10 cellular contexts compared by ENCODE assay signal in the genomic region with DNA sequence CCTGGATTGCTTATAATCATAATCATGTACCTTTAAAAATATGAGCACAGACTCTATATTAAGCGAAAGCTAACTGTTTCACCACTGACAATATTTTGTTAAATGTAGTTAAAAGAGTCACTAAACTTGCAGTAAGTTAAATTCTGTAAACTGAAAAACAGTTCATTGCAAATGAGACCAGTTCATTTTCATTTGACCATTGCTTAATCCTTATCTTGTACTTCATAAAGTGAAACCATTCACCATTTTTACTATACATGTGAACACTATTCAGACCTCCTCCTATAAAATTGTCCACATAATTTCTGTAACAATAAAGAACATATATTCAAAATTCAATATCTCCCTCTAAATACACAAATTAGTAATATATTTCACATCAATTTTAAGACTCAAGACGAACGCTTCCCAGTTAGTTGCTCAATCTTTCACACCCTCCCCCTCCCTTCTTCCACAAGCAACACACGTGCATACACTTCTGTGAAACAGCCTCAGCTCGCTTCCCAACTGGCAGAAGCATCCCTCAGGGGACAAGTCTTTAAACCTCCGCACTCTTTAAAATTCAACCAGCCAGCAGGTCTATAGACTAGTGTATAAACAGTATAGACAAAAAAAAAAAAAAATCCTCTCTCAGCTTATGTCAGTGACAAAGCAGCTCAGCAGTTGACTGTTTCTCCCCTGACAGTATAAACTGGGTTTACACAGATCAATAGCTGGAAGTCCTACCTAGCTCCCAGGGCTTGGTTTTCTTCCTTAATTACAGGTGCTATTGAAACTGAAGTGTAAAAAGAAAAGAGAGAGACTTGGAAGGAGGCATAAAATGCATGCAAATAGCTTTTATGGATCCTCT.
DNase-seq lines count a peak whose midpoint lies in the region; ATAC-seq, FAIRE-seq and TF ChIP-seq lines count a peak whose summit lies in the region.
"Had no signal": no experiment of that assay in that cellular context is flagged by ENCODE, and none has a peak within 500 bp of the region (broad histone marks: within the 10 kb centered on the region; RNA-seq: fewer than 3 reads in every experiment).

No MANE protein-coding gene starts in this region.

- DNase-seq in Panc1 (ENCODE audit: low read depth, low spot score) (no peak), foreskin keratinocyte (peak in 1 of 2 donors; percentile 22), skeletal muscle cell (ENCODE audit: low read depth) (peak; percentile 60), T-cell (no peak), urothelium cell line (ENCODE audit: low spot score) (no peak)

- POLR2A ChIA-PET in HEK293 (lab: Yijun Ruan, JAX) = interaction anchor here (0.7 kb wide), 1 partner anchor 19 kb away, joined by 8 read pairs; no protein-coding TSS in a partner anchor
- POLR2A ChIA-PET in Panc1 (lab: Charles Lee) = interaction anchor here (0.6 kb wide), 1 partner anchor 187 kb away, joined by 6 read pairs; no protein-coding TSS in a partner anchor
- POLR2A ChIA-PET in T-cell (lab: Charles Lee) = interaction anchor here (0.6 kb wide), 2 partner anchors 218 to 263 kb away, joined by 3 to 4 read pairs; no protein-coding TSS in a partner anchor

- peaks cover 5% of the 10 kb centered on the region for H3K36me3 Mint-ChIP-seq in T-cell

- CTCF ChIA-PET in HEK293 (lab: Yijun Ruan, JAX) = interaction anchor here (0.5 to 2.0 kb wide), 3 partner anchors 23 to 194 kb away, joined by 3 to 7 read pairs (median 4); no protein-coding TSS in a partner anchor
- CTCF ChIA-PET in Panc1 (lab: Charles Lee) = interaction anchor here (0.6 kb wide), 1 partner anchor 642 kb away, joined by 8 read pairs; no protein-coding TSS in a partner anchor
- CTCF ChIA-PET in T-cell (lab: Charles Lee) = interaction anchor here (0.5 to 0.9 kb wide), 3 partner anchors 8 to 1588 kb away, joined by 3 to 4 read pairs (median 3); no protein-coding TSS in a partner anchor

- H3K27me3 ChIP-seq in Panc1 (ENCODE audit: control insufficient read depth, insufficient read depth, low read length) (no peaks in the 10 kb centered on the region), foreskin keratinocyte (no peaks in the 10 kb centered on the region)

- TF ChIP-seq CTCF in HEK293 (tag by site-specific recombination; IDR thresholded peaks at IDR 0.05) = no peak
- no peak for TF ChIP-seq CTCF in Panc1 (IDR thresholded peaks at IDR 0.05)
- TF ChIP-seq CTCF in foreskin keratinocyte (conservative IDR thresholded peaks at IDR 0.05) = no peak

- no peaks in the 10 kb centered on the region for H3K9me3 Mint-ChIP-seq in T-cell
- H3K9me3 Mint-ChIP-seq: activated naive CD4-positive, alpha-beta T cell treated with anti-CD3 and anti-CD28 coated beads, Interleukin-2, amount 50 U/mL, for 24 hours had no signal

- no TSS peak for BruUV-seq in Panc1 (replicated peaks; lab: Mats Ljungman, UMichigan)

- no peak for FAIRE-seq in urothelium cell line (lab: Jason Lieb, UNC)

- no peaks in the 10 kb centered on the region for H3K9me3 ChIP-seq in HEK293 (ENCODE audit: control insufficient read depth, insufficient read depth, low read depth, low read length)
- no peaks in the 10 kb centered on the region for H3K9me3 ChIP-seq in Panc1 (ENCODE audit: control insufficient read depth, insufficient read depth, low read depth, low read length)
- H3K9me3 ChIP-seq: thoracic aorta had no signal

- no peak overlapping the region for H3K4me3 ChIP-seq in HEK293 (ENCODE audit: low read depth, low read length)
- H3K4me3 ChIP-seq in Panc1 (ENCODE audit: low read depth in 2 of 2, low read length in 2 of 2) = peak overlapping the region; percentile 22 to 34
- H3K4me3 ChIP-seq in skeletal muscle cell (ENCODE audit: low read depth, low read length) = peak overlapping the region; percentile 18
- H3K4me3 ChIP-seq: thoracic aorta had no signal

- intact Hi-C loops in Panc1 (cut with micrococcal nuclease; ENCODE audit: unreplicated experiment) = no loop called here

- H3K36me3 ChIP-seq in HEK293 (ENCODE audit: control insufficient read depth in 2 of 2, insufficient read depth in 1 of 2, low read length in 2 of 2) = no peaks in the 10 kb centered on the region
- H3K36me3 ChIP-seq in Panc1 (ENCODE audit: control insufficient read depth, insufficient read depth, low read length) = no peaks in the 10 kb centered on the region
- H3K36me3 ChIP-seq: thoracic aorta had no signal

- H3K27ac Mint-ChIP-seq in T-cell = no peak overlapping the region
- H3K27ac Mint-ChIP-seq: activated naive CD4-positive, alpha-beta T cell treated with anti-CD3 and anti-CD28 coated beads, Interleukin-2, amount 50 U/mL, for 24 hours had no signal

- H3K27ac ChIP-seq in HEK293 (ENCODE audit: extremely low read depth, low read depth, low read length) (no peak overlapping the region), Panc1 (ENCODE audit: low read length) (peak overlapping the region; percentile 54; the same call in 1 of the 2 replicates), foreskin keratinocyte (no peak overlapping the region)
- H3K27ac ChIP-seq: thoracic aorta had no signal

- H3K4me1 ChIP-seq in HEK293 (ENCODE audit: control insufficient read depth, insufficient read depth, low read length) (no peaks in the 10 kb centered on the region; the same call in 1 of the 2 replicates), Panc1 (ENCODE audit: control insufficient read depth, insufficient read depth, low read length) (peaks cover 4% of the 10 kb centered on the region), foreskin keratinocyte (peaks cover 7% of the 10 kb centered on the region)

- in situ Hi-C loops in Panc1 (cut with HindIII; ENCODE audit: low pct_unique_long_range_greater_than_20kb, low sequenced_read_pairs) = no loop called here

- ATAC-seq in Panc1 = no peak; the same call in 1 of the 2 replicates
- peak; percentile 46 for ATAC-seq in foreskin keratinocyte
- no peak for ATAC-seq in GM18867 (IDR thresholded peaks at IDR 0.05; ENCODE audit: unreplicated experiment)
- no peak for ATAC-seq in HG03159 (IDR thresholded peaks at IDR 0.05; ENCODE audit: unreplicated experiment)
- no peak for ATAC-seq in T-cell (replicated peaks in 1 of 4)

- peaks cover 30 to 34% (median 34%) of the 10 kb centered on the region in 3 donors for H3K4me1 Mint-ChIP-seq in T-cell

- no peaks in the 10 kb centered on the region for H3K27me3 Mint-ChIP-seq in T-cell
- H3K27me3 Mint-ChIP-seq: activated naive CD4-positive, alpha-beta T cell treated with anti-CD3 and anti-CD28 coated beads, Interleukin-2, amount 50 U/mL, for 24 hours had no signal

- H3K4me3 Mint-ChIP-seq in T-cell = no peak overlapping the region
- H3K4me3 Mint-ChIP-seq: activated naive CD4-positive, alpha-beta T cell treated with anti-CD3 and anti-CD28 coated beads, Interleukin-2, amount 50 U/mL, for 24 hours had no signal

TF ChIP-seq in HEK293, 187 proteins besides CTCF, POLR2A, EP300 and RAD21 (continues in another document):
- TF ChIP-seq, protein P1, sequence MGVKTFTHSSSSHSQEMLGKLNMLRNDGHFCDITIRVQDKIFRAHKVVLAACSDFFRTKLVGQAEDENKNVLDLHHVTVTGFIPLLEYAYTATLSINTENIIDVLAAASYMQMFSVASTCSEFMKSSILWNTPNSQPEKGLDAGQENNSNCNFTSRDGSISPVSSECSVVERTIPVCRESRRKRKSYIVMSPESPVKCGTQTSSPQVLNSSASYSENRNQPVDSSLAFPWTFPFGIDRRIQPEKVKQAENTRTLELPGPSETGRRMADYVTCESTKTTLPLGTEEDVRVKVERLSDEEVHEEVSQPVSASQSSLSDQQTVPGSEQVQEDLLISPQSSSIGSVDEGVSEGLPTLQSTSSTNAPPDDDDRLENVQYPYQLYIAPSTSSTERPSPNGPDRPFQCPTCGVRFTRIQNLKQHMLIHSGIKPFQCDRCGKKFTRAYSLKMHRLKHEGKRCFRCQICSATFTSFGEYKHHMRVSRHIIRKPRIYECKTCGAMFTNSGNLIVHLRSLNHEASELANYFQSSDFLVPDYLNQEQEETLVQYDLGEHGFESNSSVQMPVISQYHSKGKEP (tag by site-specific recombination; IDR thresholded peaks at IDR 0.05) = no peak
- TF ChIP-seq, protein P2, sequence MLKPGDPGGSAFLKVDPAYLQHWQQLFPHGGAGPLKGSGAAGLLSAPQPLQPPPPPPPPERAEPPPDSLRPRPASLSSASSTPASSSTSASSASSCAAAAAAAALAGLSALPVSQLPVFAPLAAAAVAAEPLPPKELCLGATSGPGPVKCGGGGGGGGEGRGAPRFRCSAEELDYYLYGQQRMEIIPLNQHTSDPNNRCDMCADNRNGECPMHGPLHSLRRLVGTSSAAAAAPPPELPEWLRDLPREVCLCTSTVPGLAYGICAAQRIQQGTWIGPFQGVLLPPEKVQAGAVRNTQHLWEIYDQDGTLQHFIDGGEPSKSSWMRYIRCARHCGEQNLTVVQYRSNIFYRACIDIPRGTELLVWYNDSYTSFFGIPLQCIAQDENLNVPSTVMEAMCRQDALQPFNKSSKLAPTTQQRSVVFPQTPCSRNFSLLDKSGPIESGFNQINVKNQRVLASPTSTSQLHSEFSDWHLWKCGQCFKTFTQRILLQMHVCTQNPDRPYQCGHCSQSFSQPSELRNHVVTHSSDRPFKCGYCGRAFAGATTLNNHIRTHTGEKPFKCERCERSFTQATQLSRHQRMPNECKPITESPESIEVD (tag by site-specific recombination; IDR thresholded peaks at IDR 0.05) = peak; percentile 60; the same call in 1 of the 2 replicates
- no peak for TF ChIP-seq ZNF146 (tag by site-specific recombination; IDR thresholded peaks at IDR 0.05)
